Comparison of ENCODE assay signal across 8 cellular contexts in the genomic region with DNA sequence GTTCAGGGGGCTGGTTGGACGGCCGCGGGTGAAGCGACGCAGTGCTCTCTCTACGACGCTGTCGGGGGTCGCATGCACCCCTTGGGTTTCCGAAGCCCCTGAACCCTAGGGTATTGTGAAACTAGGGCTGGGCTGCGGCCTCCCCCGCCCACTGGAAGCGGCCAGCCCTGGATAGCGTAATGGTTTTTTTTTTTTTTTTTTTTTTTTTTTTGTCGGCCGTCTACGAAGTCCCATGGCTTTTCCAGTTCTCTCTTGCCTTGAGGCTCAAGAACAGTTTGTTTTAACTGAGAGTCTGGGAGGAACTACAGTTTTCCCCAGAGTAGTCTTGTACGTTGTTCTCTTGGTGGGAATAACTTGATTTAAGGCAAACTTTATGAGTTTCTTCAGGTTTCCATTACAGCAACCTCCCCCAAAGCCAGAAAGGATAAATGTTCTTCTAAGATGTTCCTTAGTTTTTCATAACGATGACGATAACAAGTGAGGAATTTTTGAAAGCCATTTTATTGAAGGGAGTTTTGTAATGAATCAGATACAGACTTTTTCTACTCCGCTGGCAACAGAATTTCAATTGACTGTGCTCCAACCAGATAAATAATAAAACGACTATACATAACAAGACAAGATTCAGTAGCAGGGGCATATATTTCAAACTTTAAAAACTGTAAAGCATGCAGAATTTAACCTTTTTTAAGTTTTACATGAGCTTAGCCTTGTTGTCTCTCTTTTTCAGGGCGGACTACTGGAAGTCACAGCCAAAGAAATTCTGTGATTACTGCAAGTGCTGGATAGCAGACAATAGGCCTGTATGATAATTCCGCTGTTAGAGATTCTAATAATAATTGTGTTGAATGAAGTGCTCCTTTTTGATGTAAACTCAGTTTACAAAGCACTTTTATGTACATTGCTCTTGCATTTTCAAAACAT. TPM values are rescaled to one million over a fixed set of nuclear protein-coding genes. Genes with fewer than 3 reads are reported as not detected.
DNase-seq lines count a peak whose midpoint lies in the region; ATAC-seq and TF ChIP-seq lines count a peak whose summit lies in the region.

No MANE protein-coding gene starts in this region.

- ATAC-seq in activated naive CD8-positive, alpha-beta T cell treated with anti-CD3 and anti-CD28 coated beads, Interleukin-2, amount 50 U/mL, for 24 hours: peak; percentile 11
- peak; percentile 36 to 57 (median 50) for ATAC-seq in heart left ventricle

- peaks cover 10% of the 10 kb centered on the region for H3K27me3 Mint-ChIP-seq in activated naive CD8-positive, alpha-beta T cell treated with anti-CD3 and anti-CD28 coated beads, Interleukin-2, amount 50 U/mL, for 24 hours

- H3K9me3 Mint-ChIP-seq in activated naive CD8-positive, alpha-beta T cell treated with anti-CD3 and anti-CD28 coated beads, Interleukin-2, amount 50 U/mL, for 24 hours: no peaks in the 10 kb centered on the region

- peak overlapping the region; percentile 100 for H3K27ac Mint-ChIP-seq in activated naive CD8-positive, alpha-beta T cell treated with anti-CD3 and anti-CD28 coated beads, Interleukin-2, amount 50 U/mL, for 24 hours

- no peaks in the 10 kb centered on the region for H4K20me1 ChIP-seq in Karpas-422 (ENCODE audit: insufficient read depth, low read depth, low read length)

- 3% methylated on average over 24 of the region's 24 CpGs for WGBS in heart left ventricle, 4 donors

- peak; percentile 36 for DNase-seq in NCI-H2171 treated with DMSO at 0.1 percent for 48 hours (lab: John Stamatoyannopoulos, UW)
- DNase-seq in NCI-H2171 (lab: John Stamatoyannopoulos, UW): no peak
- DNase-seq in H7: no peak
- DNase-seq in Karpas-422: peak; percentile 81
- no peak for DNase-seq in activated naive CD8-positive, alpha-beta T cell treated with anti-CD3 and anti-CD28 coated beads, Interleukin-2, amount 50 U/mL, for 24 hours
- no peak for DNase-seq in heart left ventricle
- no peak for DNase-seq in NCI-H1417 treated with DMSO at 0.1 percent for 48 hours (lab: John Stamatoyannopoulos, UW)

- peak overlapping the region; percentile 89; the same call in 1 of the 2 replicates for H2AFZ ChIP-seq in Karpas-422 (ENCODE audit: low read length)

- H3K27ac ChIP-seq in Karpas-422 (ENCODE audit: low read length) (peak overlapping the region; percentile 58; the same call in 1 of the 2 replicates), heart left ventricle (peak overlapping the region; percentile 92 to 100 (median 98)), rectal smooth muscle tissue (ENCODE audit: low read depth, low read length) (peak overlapping the region; percentile 98)

- H3K9ac ChIP-seq in Karpas-422 (ENCODE audit: low read length) (peak overlapping the region; percentile 76), rectal smooth muscle tissue (ENCODE audit: low read length) (peak overlapping the region; percentile 72)

- no peaks in the 10 kb centered on the region for H3K9me2 ChIP-seq in Karpas-422 (replicated peaks; ENCODE audit: insufficient read depth, low read length)

- H3K36me3 ChIP-seq in H7 (replicated peaks; ENCODE audit: control insufficient read depth, insufficient read depth, low read length) (peaks cover 5% of the 10 kb centered on the region), Karpas-422 (ENCODE audit: insufficient read depth, low read length) (peaks cover 21% of the 10 kb centered on the region), heart left ventricle (peaks cover 0 to 44% (median 29%) of the 10 kb centered on the region in 9 donors), rectal smooth muscle tissue (ENCODE audit: control insufficient read depth, insufficient read depth, low read length) (peaks cover 7% of the 10 kb centered on the region)

- no peaks in the 10 kb centered on the region for H3K27me3 ChIP-seq in H7 (ENCODE audit: control insufficient read depth, insufficient read depth, low read length)
- no peaks in the 10 kb centered on the region for H3K27me3 ChIP-seq in Karpas-422 (ENCODE audit: low read length)
- no peaks in the 10 kb centered on the region for H3K27me3 ChIP-seq in heart left ventricle
- H3K27me3 ChIP-seq in rectal smooth muscle tissue (ENCODE audit: control insufficient read depth, insufficient read depth, low read length): no peaks in the 10 kb centered on the region

- H3K9me3 ChIP-seq in Karpas-422 (ENCODE audit: low read length) (no peaks in the 10 kb centered on the region), heart left ventricle (no peaks in the 10 kb centered on the region)

- H3K4me1 ChIP-seq in Karpas-422 (ENCODE audit: low read length): peaks cover 31% of the 10 kb centered on the region
- peaks cover 6 to 64% (median 51%) of the 10 kb centered on the region in 12 donors for H3K4me1 ChIP-seq in heart left ventricle
- peaks cover 47% of the 10 kb centered on the region for H3K4me1 ChIP-seq in rectal smooth muscle tissue (ENCODE audit: control insufficient read depth, insufficient read depth, low read length)

- no peak for TF ChIP-seq POLR2A in heart left ventricle (IDR thresholded peaks at IDR 0.05)

- peaks cover 27% of the 10 kb centered on the region for H3K79me2 ChIP-seq in Karpas-422 (ENCODE audit: low read length)

- no peak for TF ChIP-seq CTCF in heart left ventricle (IDR thresholded peaks at IDR 0.05)

- peak overlapping the region; percentile 87 for H3K4me3 ChIP-seq in H7 (ENCODE audit: insufficient read depth, low read depth, low read length)
- H3K4me3 ChIP-seq in Karpas-422 (ENCODE audit: low read length): peak overlapping the region; percentile 83
- peak overlapping the region; percentile 54 to 90 (median 79) for H3K4me3 ChIP-seq in heart left ventricle
- H3K4me3 ChIP-seq in rectal smooth muscle tissue (ENCODE audit: low read length): peak overlapping the region; percentile 97

- H3K4me3 Mint-ChIP-seq in activated naive CD8-positive, alpha-beta T cell treated with anti-CD3 and anti-CD28 coated beads, Interleukin-2, amount 50 U/mL, for 24 hours: peak overlapping the region; percentile 99

- H3K36me3 Mint-ChIP-seq in activated naive CD8-positive, alpha-beta T cell treated with anti-CD3 and anti-CD28 coated beads, Interleukin-2, amount 50 U/mL, for 24 hours (ENCODE audit: low read depth): peaks cover 41% of the 10 kb centered on the region

- intact Hi-C loops in heart left ventricle (cut with DNase I): loop anchor here in 9 of 10 donors (2.0 to 10.0 kb wide), 15 partner anchors 70 to 983 kb away; a partner anchor contains a TSS

- peak overlapping the region; percentile 88 for H3K4me2 ChIP-seq in Karpas-422 (ENCODE audit: low read depth, low read length, poor library complexity, severe bottlenecking)

- peaks cover 68% of the 10 kb centered on the region for H3K4me1 Mint-ChIP-seq in activated naive CD8-positive, alpha-beta T cell treated with anti-CD3 and anti-CD28 coated beads, Interleukin-2, amount 50 U/mL, for 24 hours

RNA-seq across cellular contexts. Expression of a gene that starts 0.9 kb away (rescaled TPM):
- total RNA-seq in H7 (2014; rRNA removed; shearing (Covaris generic)): 6.6 and 9.2 TPM in 2 replicates
- total RNA-seq in Karpas-422 (2014; rRNA removed; shearing (Covaris generic); ENCODE audit: low replicate concordance): 4.5 and 6.0 TPM in 2 replicates
- total RNA-seq in heart left ventricle: 10 to 100 TPM; 12.4 to 24.6 (median 20.6) TPM
- 10 to 100 TPM; 19.5 to 29.9 TPM for polyA plus RNA-seq in heart left ventricle

RNA-seq across cellular contexts. Expression of a gene that starts 43.1 kb away (rescaled TPM):
- total RNA-seq in H7 (2014; rRNA removed; shearing (Covaris generic)): 18.6 and 19.1 TPM in 2 replicates
- total RNA-seq in Karpas-422 (2014; rRNA removed; shearing (Covaris generic); ENCODE audit: low replicate concordance): 66.1 and 84.0 TPM in 2 replicates
- 10 to 100 TPM; 28.6 to 75.4 (median 35.3) TPM for total RNA-seq in heart left ventricle
- polyA plus RNA-seq in heart left ventricle: 10 to 100 TPM in 1 of 2 donors, 1 to 10 TPM in 1; 7.7 to 19.4 TPM

Comparison
In these comparisons a context has a peak if more than half of its experiments do, and no peak if none do; other contexts are left out.
1. DNase-seq: peak in NCI-H2171 treated with DMSO at 0.1 percent for 48 hours (single experiment) and Karpas-422 (single experiment); none in NCI-H2171 (single experiment), H7 (single experiment), activated naive CD8-positive, alpha-beta T cell treated with anti-CD3 and anti-CD28 coated beads, Interleukin-2, amount 50 U/mL, for 24 hours (single experiment), heart left ventricle (0 of 5) and NCI-H1417 treated with DMSO at 0.1 percent for 48 hours (single experiment).
2. Peak in every context shown above with its lines, with median percentiles within 50 percentile points of each other: H3K4me3 ChIP-seq and H3K27ac ChIP-seq.